ENCODE assay signal across 33 cellular contexts in the genomic region with DNA sequence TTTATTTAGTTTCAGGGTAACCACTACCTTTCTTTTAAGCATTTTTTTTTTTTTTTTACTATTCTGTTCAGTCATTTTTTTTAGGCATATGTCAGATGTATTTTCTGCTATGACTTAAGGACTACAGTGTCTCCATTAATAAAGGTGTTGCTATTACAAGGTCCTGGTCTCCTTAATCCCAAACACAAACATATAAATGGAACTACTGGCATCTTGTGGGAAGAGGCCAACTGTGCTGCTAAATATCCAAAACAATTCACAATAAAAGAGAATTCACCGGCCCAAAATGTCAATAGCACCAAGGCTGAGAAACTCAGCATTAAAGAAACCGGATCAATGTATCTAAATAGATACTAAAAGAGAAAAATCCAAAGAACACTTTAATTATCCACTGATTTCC.
"Had no signal": no experiment of that assay in that cellular context is flagged by ENCODE, and none has a peak within 500 bp of the region (broad histone marks: within the 10 kb centered on the region; RNA-seq: fewer than 3 reads in every experiment).

No MANE protein-coding gene starts in this region.

- H3K27ac ChIP-seq: adrenal gland, cardiac muscle cell had no signal

- H3K4me1 ChIP-seq: adrenal gland had no signal

- H3K4me3 ChIP-seq: adrenal gland, cardiac muscle cell had no signal

- H3K9me3 ChIP-seq: adrenal gland had no signal

- ATAC-seq: activated CD8-positive, alpha-beta T cell treated with anti-CD3 and anti-CD28 coated beads for 36 hours; activated naive CD4-positive, alpha-beta T cell treated with anti-CD3 and anti-CD28 coated beads, Interleukin-2, amount 50 U/mL, for 72 hours; activated T-cell treated with anti-CD3 and anti-CD28 coated beads, Interleukin-2, amount 50 U/mL, for 4 hours; activated T-cell treated with anti-CD3 and anti-CD28 coated beads, Interleukin-2, amount 50 U/mL, for 72 hours; activated T-helper 17 cell treated with anti-CD3 and anti-CD28 coated beads, Interleukin-2, amount 50 U/mL, for 72 hours; T-cell; T-helper 17 cell had no signal

- H3K27me3 ChIP-seq: adrenal gland, cardiac muscle cell had no signal

- H3K36me3 ChIP-seq: adrenal gland, cardiac muscle cell had no signal

- FAIRE-seq: astrocyte, bronchial epithelial cell, TTC549 had no signal

- DNase-seq: activated B cell treated with CpG ODN at 0.5 μM for 24 hours; activated CD4-positive, alpha-beta memory T cell treated with anti-CD3 and anti-CD28 coated beads for 36 hours; activated CD4-positive, alpha-beta T cell treated with anti-CD3 and anti-CD28 coated beads for 4 hours; activated CD4-positive, alpha-beta T cell treated with anti-CD3 and anti-CD28 coated beads, Interleukin-2, amount 10 ng/mL, durations not matched to agents 24 days and 14 days; activated CD4-positive, alpha-beta T cell treated with anti-CD3 and anti-CD28 coated beads, Interleukin-2, amount 50 U/mL, for 1 hour; activated CD4-positive, alpha-beta T cell treated with anti-CD3 and anti-CD28 coated beads, Interleukin-2, amount 50 U/mL, for 4 hours; activated CD4-positive, CD25-positive, alpha-beta regulatory T cell treated with anti-CD3 and anti-CD28 coated beads, Interleukin-2, amount 50 U/mL, for 72 hours; activated CD8-positive, alpha-beta memory T cell treated with anti-CD3 and anti-CD28 coated beads, Interleukin-2, amount 50 U/mL, for 4 hours; activated CD8-positive, alpha-beta T cell treated with anti-CD3 and anti-CD28 coated beads for 36 hours; activated effector memory CD4-positive, alpha-beta T cell treated with anti-CD3 and anti-CD28 coated beads, Interleukin-2, amount 50 U/mL, for 16 hours; activated gamma-delta T cell treated with Interleukin-2 at 50 U/mL for 16 hours; activated naive CD4-positive, alpha-beta T cell; activated naive CD4-positive, alpha-beta T cell treated with anti-CD3 and anti-CD28 coated beads for 36 hours; activated naive CD4-positive, alpha-beta T cell treated with anti-CD3 and anti-CD28 coated beads, Interleukin-2, amount 50 U/mL, for 16 hours; activated naive CD8-positive, alpha-beta T cell treated with anti-CD3 and anti-CD28 coated beads for 36 hours; activated T-cell treated with anti-CD3 and anti-CD28 coated beads for 4 hours; activated T-cell treated with anti-CD3 and anti-CD28 coated beads, Interleukin-2, amount 50 U/mL, for 1 hour; activated T-cell treated with anti-CD3 and anti-CD28 coated beads, Interleukin-2, amount 50 U/mL, for 4 hours; activated T-cell treated with anti-CD3 and anti-CD28 coated beads, Interleukin-2, amount 50 U/mL, for 72 hours; adrenal gland; amniotic stem cell; aorta; caudate nucleus; cerebellar nuclear complex; T-cell; T-helper 17 cell; T1000 had no signal
